Comparison of ENCODE assay signal across 8 cellular contexts in the genomic region with DNA sequence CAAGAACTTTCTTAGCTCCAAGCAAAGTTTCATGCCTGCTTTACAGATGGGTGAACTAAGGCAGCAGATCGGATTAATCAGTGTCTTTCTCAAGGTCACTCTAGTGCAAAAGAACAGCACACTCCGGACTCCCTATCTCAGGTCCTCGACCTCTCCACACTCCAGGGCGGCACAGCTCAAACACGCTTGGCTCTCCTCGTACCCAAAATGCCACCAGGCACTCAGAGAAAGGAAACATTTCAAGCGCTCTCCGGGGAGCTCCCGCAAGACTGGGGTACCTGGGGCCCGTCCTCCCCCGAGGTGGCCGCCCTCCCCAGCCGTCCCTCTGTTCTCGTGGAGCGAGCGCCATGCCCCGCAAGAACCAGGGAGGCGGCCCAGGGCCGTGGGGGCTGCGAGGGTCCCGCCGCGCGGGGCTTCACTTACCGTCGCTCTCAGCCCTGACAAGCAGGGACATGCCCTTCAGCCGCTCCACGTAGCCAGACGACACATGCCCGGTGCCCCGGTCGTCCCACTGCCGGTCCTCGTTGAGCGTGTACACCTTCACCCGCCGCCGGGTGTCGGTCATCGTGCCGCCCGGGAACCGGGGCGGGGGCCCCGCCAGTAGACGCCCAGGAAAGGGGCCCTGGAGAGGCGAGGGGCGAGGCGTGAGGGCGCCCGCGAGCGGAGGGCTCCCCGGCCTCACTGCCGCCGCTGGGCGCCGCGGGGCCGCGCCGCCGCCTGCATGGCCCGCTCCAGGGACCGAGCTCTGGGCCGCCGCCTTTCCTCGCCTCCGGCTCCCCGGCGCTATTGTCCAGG. TPM values are rescaled to one million over a fixed set of nuclear protein-coding genes. Genes with fewer than 3 reads are reported as not detected.
DNase-seq lines count a peak whose midpoint lies in the region; ATAC-seq and TF ChIP-seq lines count a peak whose summit lies in the region.

No MANE protein-coding gene starts in this region.

- no peak for TF ChIP-seq CTCF in AG09309 (IDR thresholded peaks at IDR 0.05; ENCODE audit: control insufficient read depth, insufficient read depth, low read depth, low read length, missing control alignments)

- 0% methylated on average over 42 to 71 of the region's 71 CpGs for WGBS in adipose tissue, 3 donors

- H3K27ac ChIP-seq in adipose tissue (ENCODE audit: low read depth, low read length), result peak overlapping the region; percentile 70

- peak overlapping the region; percentile 97 for H3K4me3 ChIP-seq in AG09309 (ENCODE audit: control insufficient read depth, low read depth, low read length)

- DNase-seq in AG09309 (ENCODE audit: low read depth) (no peak), GM19238 (ENCODE audit: insufficient read length, low spot score) (peak; percentile 25), SK-MEL-5 (ENCODE audit: low read depth, low spot score) (peak; percentile 28), hepatic stellate cell (ENCODE audit: low spot score) (peak; percentile 35), retina (peak; percentile 74), NCI-H1048 (lab: John Stamatoyannopoulos, UW) (no peak)

- ATAC-seq in HG03439 (IDR thresholded peaks at IDR 0.05; ENCODE audit: unreplicated experiment), result peak; percentile 16

- in situ Hi-C loops in SK-MEL-5 (cut with HindIII; ENCODE audit: low pct_unique_long_range_greater_than_20kb, low sequenced_read_pairs), result no loop called here

RNA-seq across cellular contexts. Expression of a gene that starts 0.8 kb away (rescaled TPM):
- 41.0 and 45.2 TPM in 2 replicates for total RNA-seq in SK-MEL-5 (2014; rRNA removed; shearing (Covaris generic))
- polyA plus RNA-seq in SK-MEL-5 (2015; cell fraction: cytosol; rRNA removed), result 36.4 and 46.5 TPM in 2 replicates
- polyA plus RNA-seq in SK-MEL-5 (2015; cell fraction: nucleus; rRNA removed), result 70.8 and 96.4 TPM in 2 replicates
- 10 to 100 TPM; 24.6 to 50.9 (median 34.1) TPM for polyA plus RNA-seq in adipose tissue

Comparison
In these comparisons a context has a peak if more than half of its experiments do, and no peak if none do; other contexts are left out.
1. DNase-seq: peak in GM19238 (single experiment), SK-MEL-5 (single experiment), hepatic stellate cell (single experiment) and retina (single experiment); none in AG09309 (single experiment) and NCI-H1048 (single experiment).